11 cellular contexts compared by ENCODE assay signal in genomic region chr20:41086402-41087324, GRCh38. TPM values are rescaled to one million over a fixed set of nuclear protein-coding genes. Genes with fewer than 3 reads are reported as not detected.
DNase-seq lines count a peak whose midpoint lies in the region; ATAC-seq and TF ChIP-seq lines count a peak whose summit lies in the region.
"Had no signal": no experiment of that assay in that cellular context is flagged by ENCODE, and none has a peak within 500 bp of the region (broad histone marks: within the 10 kb centered on the region; RNA-seq: fewer than 3 reads in every experiment).

No MANE protein-coding gene starts in this region.

- peaks cover 8% of the 10 kb centered on the region for H3K4me1 ChIP-seq in CD8-positive, alpha-beta memory T cell (ENCODE audit: insufficient read depth, low read length)
- H3K4me1 ChIP-seq in PC-3 (ENCODE audit: insufficient read depth, low read length) (peaks cover 14% of the 10 kb centered on the region), Caco-2 (no peaks in the 10 kb centered on the region)

- peaks cover 11% of the 10 kb centered on the region for H3K36me3 ChIP-seq in CD8-positive, alpha-beta memory T cell (ENCODE audit: insufficient read depth, low read length)
- H3K36me3 ChIP-seq in PC-3 (ENCODE audit: low read depth, low read length) (peaks cover 55% of the 10 kb centered on the region), Caco-2 (ENCODE audit: control insufficient read depth, insufficient read depth, low read length) (peaks cover 9% of the 10 kb centered on the region)

- H3K27ac Mint-ChIP-seq in CD8-positive, alpha-beta memory T cell = peak overlapping the region in 7 of 8 donors; percentile 35 to 89 (median 61)
- no peak overlapping the region for H3K27ac Mint-ChIP-seq in Caco-2 (ENCODE audit: unreplicated experiment)

- H3K36me3 Mint-ChIP-seq in CD8-positive, alpha-beta memory T cell = peaks cover 0 to 79% (median 27%) of the 10 kb centered on the region in 3 donors
- peaks cover 88% of the 10 kb centered on the region for H3K36me3 Mint-ChIP-seq in Caco-2 (ENCODE audit: insufficient read depth, unreplicated experiment)

- H4K20me1 ChIP-seq in PC-3 (ENCODE audit: low read length) = no peaks in the 10 kb centered on the region

- DNase-seq in CD8-positive, alpha-beta memory T cell = no peak
- DNase-seq in MV-4-11 (lab: John Stamatoyannopoulos, UW) (peak; percentile 64), PC-3 (peak; percentile 73), erythroblast (lab: John Stamatoyannopoulos, UW) (peak; percentile 83 to 89), Caco-2 (no peak)
- no peak for DNase-seq in activated CD4-positive, CD25-positive, alpha-beta regulatory T cell treated with anti-CD3 and anti-CD28 coated beads, Interleukin-2, amount 50 U/mL, for 72 hours
- DNase-seq in stimulated activated CD4-positive, alpha-beta T cell treated with anti-CD3 and anti-CD28 coated beads, Interleukin-2, amount 100 ng/mL, for 48 hours = no peak
- DNase-seq: activated CD4-positive, alpha-beta T cell treated with anti-CD3 and anti-CD28 coated beads, Interleukin-2, amount 50 U/mL, for 1 hour; dorsolateral prefrontal cortex; IMR-90 had no signal

- H3K27me3 Mint-ChIP-seq in CD8-positive, alpha-beta memory T cell = no peaks in the 10 kb centered on the region
- no peaks in the 10 kb centered on the region for H3K27me3 Mint-ChIP-seq in Caco-2 (ENCODE audit: insufficient read depth, unreplicated experiment)

- no peak for TF ChIP-seq POLR2A in erythroblast (IDR thresholded peaks at IDR 0.05; ENCODE audit: low read length)

- H3K4me1 Mint-ChIP-seq in CD8-positive, alpha-beta memory T cell = peaks cover 12 to 20% (median 15%) of the 10 kb centered on the region in 3 donors
- H3K4me1 Mint-ChIP-seq in Caco-2 (ENCODE audit: low read depth, unreplicated experiment) = peaks cover 7% of the 10 kb centered on the region

- TF ChIP-seq CTCF in PC-3 (conservative IDR thresholded peaks at IDR 0.05; ENCODE audit: low read depth, low read length) (no peak), Caco-2 (IDR thresholded peaks at IDR 0.05; ENCODE audit: insufficient read depth in 1 of 2, low read depth in 1 of 2, low read length in 1 of 2, severe bottlenecking in 1 of 2, unreplicated experiment in 1 of 2) (no peak)

- H3K27ac ChIP-seq in CD8-positive, alpha-beta memory T cell (ENCODE audit: low read depth, low read length) = peak overlapping the region; percentile 3
- H3K27ac ChIP-seq in PC-3 (ENCODE audit: low read length) = peak overlapping the region; percentile 63
- H3K27ac ChIP-seq: dorsolateral prefrontal cortex had no signal

- H3K27me3 ChIP-seq in CD8-positive, alpha-beta memory T cell (ENCODE audit: insufficient read depth, low read length, poor library complexity, severe bottlenecking) = no peaks in the 10 kb centered on the region
- H3K27me3 ChIP-seq in PC-3 (ENCODE audit: low read length) (no peaks in the 10 kb centered on the region), Caco-2 (replicated peaks; ENCODE audit: control insufficient read depth, insufficient read depth, low read length) (no peaks in the 10 kb centered on the region)
- H3K27me3 ChIP-seq: dorsolateral prefrontal cortex had no signal

- peak overlapping the region in 1 of 7 donors; percentile 29 for H3K4me3 Mint-ChIP-seq in CD8-positive, alpha-beta memory T cell
- no peak overlapping the region for H3K4me3 Mint-ChIP-seq in Caco-2 (ENCODE audit: unreplicated experiment)

- no peaks in the 10 kb centered on the region for H3K9me2 ChIP-seq in PC-3 (replicated peaks; ENCODE audit: low read length)

- H3K9me3 Mint-ChIP-seq in CD8-positive, alpha-beta memory T cell = no peaks in the 10 kb centered on the region
- H3K9me3 Mint-ChIP-seq in Caco-2 (ENCODE audit: unreplicated experiment) = no peaks in the 10 kb centered on the region

- CTCF ChIA-PET in CD8-positive, alpha-beta memory T cell (lab: Charles Lee) = interaction anchor here (1.6 kb wide), 1 partner anchor 9 kb away, joined by 5 read pairs; no protein-coding TSS in a partner anchor
- CTCF ChIA-PET in PC-3 (lab: Charles Lee) = no interaction called here
- CTCF ChIA-PET in Caco-2 (lab: Charles Lee) = interaction anchor here (0.6 to 3.8 kb wide), 4 partner anchors 8 to 96 kb away, joined by 3 to 24 read pairs (median 8); no protein-coding TSS in a partner anchor

- H3K9me3 ChIP-seq in CD8-positive, alpha-beta memory T cell (ENCODE audit: low read length) = no peaks in the 10 kb centered on the region
- H3K9me3 ChIP-seq in PC-3 (ENCODE audit: low read length) = no peaks in the 10 kb centered on the region
- H3K9me3 ChIP-seq in Caco-2 = no peaks in the 10 kb centered on the region

- intact Hi-C loops in PC-3 (cut with micrococcal nuclease) (no loop called here), Caco-2 (cut with micrococcal nuclease; ENCODE audit: unreplicated experiment) (no loop called here)

- no TSS peak for BruUV-seq in PC-3 (replicated peaks; lab: Mats Ljungman, UMichigan)
- no TSS peak for BruUV-seq in Caco-2 (replicated peaks; lab: Mats Ljungman, UMichigan)

- H3K9ac ChIP-seq in PC-3 (ENCODE audit: low read length) = no peak overlapping the region

- 0 out of 2 replicates have a peak, but pooled peaks cover 4% of the 10 kb centered on the region for H3K79me2 ChIP-seq in PC-3 (ENCODE audit: low read length)

- ATAC-seq in PC-3 = no peak; the same call in none of the 2 replicates
- ATAC-seq in GM18858 (IDR thresholded peaks at IDR 0.05; ENCODE audit: unreplicated experiment) = no peak

- peak overlapping the region; percentile 32 for H3K4me2 ChIP-seq in PC-3 (ENCODE audit: low read length)

- no peak overlapping the region for H3K4me3 ChIP-seq in CD8-positive, alpha-beta memory T cell (ENCODE audit: low read length)
- H3K4me3 ChIP-seq in PC-3 (ENCODE audit: low read length) (no peak overlapping the region), Caco-2 (ENCODE audit: low read depth, low read length) (no peak overlapping the region)
- H3K4me3 ChIP-seq: dorsolateral prefrontal cortex had no signal

- H2AFZ ChIP-seq in PC-3 (ENCODE audit: low read length) = no peak overlapping the region

- peaks cover 4% of the 10 kb centered on the region for H3F3A ChIP-seq in PC-3 (ENCODE audit: low read length, unreplicated experiment)

- POLR2A ChIA-PET in CD8-positive, alpha-beta memory T cell (lab: Charles Lee) = no interaction called here
- POLR2A ChIA-PET in PC-3 (lab: Charles Lee; ENCODE audit: unreplicated experiment) (no interaction called here), Caco-2 (lab: Charles Lee) (no interaction called here)

RNA-seq across cellular contexts. Expression of gene PLCG1, which starts 50.7 kb away (rescaled TPM):
- total RNA-seq in CD8-positive, alpha-beta memory T cell = 100 to 1,000 TPM; 104 to 108 TPM
- 73.5 TPM for polyA plus RNA-seq in CD8-positive, alpha-beta memory T cell
- 68.8 and 112 TPM in 2 replicates for total RNA-seq in PC-3 (2014; rRNA removed)
- total RNA-seq in Caco-2 (2022) = 196 and 205 TPM in 2 replicates

RNA-seq across cellular contexts. Expression of gene TOP1, which starts 58.0 kb away (rescaled TPM):
- 100 to 1,000 TPM in 1 of 2 experiments, 10 to 100 TPM in 1; 98.5 to 103 TPM for total RNA-seq in CD8-positive, alpha-beta memory T cell
- 15.0 TPM for polyA plus RNA-seq in CD8-positive, alpha-beta memory T cell
- total RNA-seq in PC-3 (2014; rRNA removed) = 29.1 and 56.8 TPM in 2 replicates
- 142 and 144 TPM in 2 replicates for total RNA-seq in Caco-2 (2022)

Comparison
In these comparisons a context has a peak if more than half of its experiments do, and no peak if none do; other contexts are left out.
1. DNase-seq: peak in MV-4-11 (single experiment), PC-3 (single experiment) and erythroblast (2 of 2); none in CD8-positive, alpha-beta memory T cell (0 of 5), activated CD4-positive, CD25-positive, alpha-beta regulatory T cell treated with anti-CD3 and anti-CD28 coated beads, Interleukin-2, amount 50 U/mL, for 72 hours (single experiment), Caco-2 (0 of 2) and stimulated activated CD4-positive, alpha-beta T cell treated with anti-CD3 and anti-CD28 coated beads, Interleukin-2, amount 100 ng/mL, for 48 hours (0 of 2).